ENCODE assay signal across 11 cellular contexts in the genomic region with DNA sequence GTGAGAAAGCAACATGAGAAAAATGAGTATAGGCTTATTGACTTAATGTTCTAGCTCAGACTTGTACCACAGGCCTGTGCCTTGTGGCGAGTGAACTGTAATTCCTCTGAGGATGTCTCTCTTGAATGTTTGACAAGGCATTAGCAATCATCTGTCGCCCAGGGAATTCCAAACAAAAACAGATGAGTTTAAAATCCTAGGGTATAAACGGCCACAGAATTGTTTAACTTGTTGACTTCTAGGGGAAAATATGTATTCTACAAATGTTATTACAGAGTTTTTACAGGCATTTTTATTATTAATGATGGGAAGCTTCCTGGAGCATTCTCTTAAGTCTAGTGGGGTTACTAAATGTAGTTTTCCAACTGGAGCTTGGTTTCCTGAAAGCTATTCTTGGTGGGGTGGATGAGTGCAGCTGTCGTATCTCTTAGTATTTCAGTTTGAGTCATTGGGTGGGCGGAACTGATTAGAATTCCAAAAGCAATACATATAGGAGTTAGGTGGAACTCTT. TPM values are rescaled to one million over a fixed set of nuclear protein-coding genes. Genes with fewer than 3 reads are reported as not detected.
DNase-seq lines count a peak whose midpoint lies in the region; ATAC-seq and TF ChIP-seq lines count a peak whose summit lies in the region.
"Had no signal": no experiment of that assay in that cellular context is flagged by ENCODE, and none has a peak within 500 bp of the region (broad histone marks: within the 10 kb centered on the region; RNA-seq: fewer than 3 reads in every experiment).

No MANE protein-coding gene starts in this region.

- no peak for ATAC-seq in HG03469 (IDR thresholded peaks at IDR 0.05; ENCODE audit: unreplicated experiment)
- ATAC-seq: Panc1 had no signal

- H3K4me1 ChIP-seq in SJSA1 (replicated peaks) = peaks cover 77% of the 10 kb centered on the region

- H3K27me3 ChIP-seq in SJSA1 (replicated peaks) = no peaks in the 10 kb centered on the region
- H3K27me3 ChIP-seq: spleen had no signal

- H3K4me3 ChIP-seq in SJSA1 (no peak overlapping the region), fibroblast of villous mesenchyme (ENCODE audit: low read depth, low read length) (no peak overlapping the region)
- H3K4me3 ChIP-seq: spleen had no signal

- peak overlapping the region; percentile 79 for H3K27ac ChIP-seq in SJSA1

- TF ChIP-seq POLR2A in erythroblast (IDR thresholded peaks at IDR 0.05; ENCODE audit: low read length) = no peak

- H3K9me3 ChIP-seq in SJSA1 (replicated peaks) = no peaks in the 10 kb centered on the region
- H3K9me3 ChIP-seq: spleen had no signal

- H3K36me3 ChIP-seq in SJSA1 = no peaks in the 10 kb centered on the region
- H3K36me3 ChIP-seq: spleen had no signal

- no peak for TF ChIP-seq CTCF in fibroblast of villous mesenchyme (IDR thresholded peaks at IDR 0.05; ENCODE audit: insufficient read depth, low read depth, low read length)

- DNase-seq in EH (ENCODE audit: low read depth) = peak; percentile 89
- DNase-seq in SJSA1 (ENCODE audit: low read depth in 1 of 2, low spot score in 2 of 2) = peak; percentile 59 to 64
- DNase-seq in fibroblast of villous mesenchyme (ENCODE audit: low read depth) = peak; percentile 86
- peak; percentile 65 for DNase-seq in renal cortical epithelial cell (ENCODE audit: low read depth)
- DNase-seq in AML-193 (lab: John Stamatoyannopoulos, UW) = no peak
- DNase-seq in erythroblast (lab: John Stamatoyannopoulos, UW) = no peak
- DNase-seq in effector CD4-positive, alpha-beta T cell = no peak
- DNase-seq: activated CD8-positive, alpha-beta memory T cell treated with anti-CD3 and anti-CD28 coated beads, Interleukin-2, amount 50 U/mL, for 4 hours; spleen had no signal

RNA-seq across cellular contexts. Expression of a gene that starts 40.6 kb away (rescaled TPM):
- total RNA-seq in SJSA1 (2014; rRNA removed; shearing (Covaris generic)) = 24.5 and 36.9 TPM in 2 replicates
- total RNA-seq in fibroblast of villous mesenchyme = 41.2 and 41.5 TPM in 2 replicates
- total RNA-seq in renal cortical epithelial cell = 17.5 and 18.3 TPM in 2 replicates

Comparison
In these comparisons a context has a peak if more than half of its experiments do, and no peak if none do; other contexts are left out.
1. DNase-seq: peak in EH (single experiment), SJSA1 (2 of 2), fibroblast of villous mesenchyme (single experiment) and renal cortical epithelial cell (single experiment); none in AML-193 (0 of 2), erythroblast (0 of 2) and effector CD4-positive, alpha-beta T cell (single experiment).